8 cellular contexts compared by ENCODE assay signal in the genomic region with DNA sequence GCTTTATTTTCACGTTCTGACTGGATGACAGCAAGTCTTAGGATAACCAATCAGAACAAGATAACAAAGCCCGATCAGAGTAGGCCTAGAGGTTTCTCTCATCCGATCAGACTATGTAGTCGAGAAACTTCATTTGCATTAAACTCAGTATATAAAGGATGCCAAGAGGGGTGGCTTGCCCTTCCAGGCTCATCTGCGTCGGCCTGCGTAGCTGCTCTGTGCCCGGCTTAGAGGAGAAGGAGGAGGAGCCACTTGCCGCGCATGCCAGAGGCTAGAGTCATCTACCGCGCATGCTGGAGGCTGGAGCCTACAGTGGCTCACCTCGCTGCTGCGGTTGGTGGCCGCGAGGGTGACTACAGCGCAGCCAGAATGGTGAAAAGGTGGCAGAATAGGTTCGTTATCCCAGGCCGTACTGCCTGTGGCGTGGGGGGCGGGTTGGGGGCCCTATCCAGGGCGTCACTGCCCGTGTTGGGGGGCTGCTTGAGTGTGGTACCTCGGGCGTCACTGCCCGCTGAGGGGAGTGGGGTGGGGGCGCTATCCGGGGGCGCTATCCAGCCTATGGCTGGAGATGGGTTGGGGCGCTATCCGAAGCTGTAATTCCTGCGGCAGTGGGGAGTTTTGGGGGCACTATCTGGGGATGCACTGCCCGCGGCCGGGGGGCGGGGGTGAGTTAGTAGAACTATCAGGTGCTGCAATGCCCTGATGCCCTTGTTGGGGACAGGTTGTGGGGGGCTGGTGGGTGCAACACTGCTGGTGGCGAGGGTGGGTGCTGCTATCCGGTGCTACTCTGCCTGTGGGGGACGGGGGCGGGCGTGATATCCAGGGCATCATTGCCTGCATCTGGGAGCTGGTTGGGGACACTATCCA. TPM values are rescaled to one million over a fixed set of nuclear protein-coding genes. Genes with fewer than 3 reads are reported as not detected.
DNase-seq lines count a peak whose midpoint lies in the region; ATAC-seq and TF ChIP-seq lines count a peak whose summit lies in the region.

A gene (minus strand): TSS at position 218 of the 867 bp plus-strand sequence. CDS start 2,622 bp downstream, outside the sequence.

- H3K4me3 ChIP-seq in coronary artery: peak within 1 kb of the TSS; percentile 28

- ATAC-seq in memory B cell (ENCODE audit: low read depth) (peak; percentile 41), GM21526 (IDR thresholded peaks at IDR 0.05; ENCODE audit: low FRiP score, unreplicated experiment) (no peak), GM18502 (IDR thresholded peaks at IDR 0.05; ENCODE audit: poor library complexity, unreplicated experiment) (no peak)

- H3K27me3 Mint-ChIP-seq in memory B cell: peaks cover 27% of the 10 kb centered on the region

- H3K27ac Mint-ChIP-seq in memory B cell: no peak within 1 kb of the TSS

- H3K4me1 Mint-ChIP-seq in memory B cell: peaks cover 2% of the 10 kb centered on the region

- H3K9me3 Mint-ChIP-seq in memory B cell: no peaks in the 10 kb centered on the region

- TF ChIP-seq CTCF in coronary artery (IDR thresholded peaks at IDR 0.05): no peak

- no peak within 1 kb of the TSS for H3K27ac ChIP-seq in coronary artery

- H3K4me3 Mint-ChIP-seq in memory B cell: peak within 1 kb of the TSS; percentile 58

- DNase-seq in AG20443 (ENCODE audit: low spot score): peak; percentile 82
- DNase-seq in HS-5 (ENCODE audit: low read depth): peak; percentile 36
- DNase-seq in SK-N-DZ (ENCODE audit: low spot score): peak; percentile 80
- DNase-seq in coronary artery (ENCODE audit: low spot score): no peak
- DNase-seq in memory B cell (ENCODE audit: low spot score in 2 of 2): no peak
- no peak for DNase-seq in epidermal melanocyte (ENCODE audit: insufficient read length, low spot score)

- no peaks in the 10 kb centered on the region for H3K36me3 Mint-ChIP-seq in memory B cell

RNA-seq across cellular contexts. Expression of the gene that starts here (rescaled TPM):
- not detected in 2 replicates for polyA plus RNA-seq in SK-N-DZ (2014; cell fraction: cytosol; rRNA removed)
- 0.13 TPM in 1 of 2 replicates, not detected in the other for polyA plus RNA-seq in SK-N-DZ (2014; cell fraction: nucleus; rRNA removed)

Comparison
In these comparisons a context has a peak if more than half of its experiments do, and no peak if none do; other contexts are left out.
1. DNase-seq: peak in AG20443 (single experiment), HS-5 (single experiment) and SK-N-DZ (single experiment); none in coronary artery (single experiment), memory B cell (0 of 2) and epidermal melanocyte (single experiment).